Comparison of ENCODE assay signal across 15 cellular contexts in genomic region chr17:81093576-81094223, GRCh38. TPM values are rescaled to one million over a fixed set of nuclear protein-coding genes. Genes with fewer than 3 reads are reported as not detected.
DNase-seq lines count a peak whose midpoint lies in the region; ATAC-seq and TF ChIP-seq lines count a peak whose summit lies in the region.
"Had no signal": no experiment of that assay in that cellular context is flagged by ENCODE, and none has a peak within 500 bp of the region (broad histone marks: within the 10 kb centered on the region; RNA-seq: fewer than 3 reads in every experiment).

No MANE protein-coding gene starts in this region.

- no peaks in the 10 kb centered on the region for H3K27me3 Mint-ChIP-seq in activated T-helper 17 cell treated with anti-CD3 and anti-CD28 coated beads, Interleukin-2, amount 50 U/mL, for 72 hours
- H3K27me3 Mint-ChIP-seq: activated naive CD4-positive, alpha-beta T cell treated with anti-CD3 and anti-CD28 coated beads, Interleukin-2, amount 50 U/mL, for 24 hours had no signal

- peak overlapping the region; percentile 82 for H3K18ac ChIP-seq in neuronal stem cell (ENCODE audit: low read length)

- no peaks in the 10 kb centered on the region for H3K9me3 Mint-ChIP-seq in activated T-helper 17 cell treated with anti-CD3 and anti-CD28 coated beads, Interleukin-2, amount 50 U/mL, for 72 hours
- H3K9me3 Mint-ChIP-seq: activated naive CD4-positive, alpha-beta T cell treated with anti-CD3 and anti-CD28 coated beads, Interleukin-2, amount 50 U/mL, for 24 hours had no signal

- H3K4me2 ChIP-seq in neuronal stem cell (ENCODE audit: insufficient read depth, low read length, poor library complexity, severe bottlenecking), result no peak overlapping the region

- peak overlapping the region; percentile 2 for H3K4ac ChIP-seq in neuronal stem cell (ENCODE audit: low read length)

- H3K79me1 ChIP-seq in neuronal stem cell (ENCODE audit: low read depth, low read length), result peaks cover 2% of the 10 kb centered on the region

- peak overlapping the region; percentile 12 for H2BK120ac ChIP-seq in neuronal stem cell (ENCODE audit: low read depth, low read length)

- intact Hi-C loops in A673 (cut with micrococcal nuclease; ENCODE audit: unreplicated experiment), result no loop called here

- peak overlapping the region; percentile 53 for H3K9ac ChIP-seq in neuronal stem cell (ENCODE audit: low read depth, low read length, poor library complexity)

- H3K36me3 ChIP-seq in A673 (ENCODE audit: insufficient read depth, low read length, poor library complexity, severe bottlenecking), result no peaks in the 10 kb centered on the region
- peaks cover 2 to 10% of the 10 kb centered on the region in 2 donors for H3K36me3 ChIP-seq in neuronal stem cell (replicated peaks in 1 of 2; ENCODE audit: control insufficient read depth in 2 of 2, insufficient read depth in 2 of 2, low read length in 2 of 2)

- BruUV-seq in A673 (replicated peaks; lab: Mats Ljungman, UMichigan), result no TSS peak

- CTCF ChIA-PET in A673 (lab: Charles Lee), result interaction anchor here (2.3 kb wide), 1 partner anchor 70 kb away, joined by 9 read pairs; no protein-coding TSS in a partner anchor
- CTCF ChIA-PET in HEK293T (lab: Yijun Ruan, JAX), result no interaction called here

- H3K9me3 ChIP-seq in A673 (ENCODE audit: low read depth, low read length, poor library complexity, severe bottlenecking) (no peaks in the 10 kb centered on the region), neuronal stem cell (replicated peaks in 1 of 2; ENCODE audit: control insufficient read depth in 2 of 2, insufficient read depth in 1 of 2, low read depth in 1 of 2, low read length in 2 of 2) (no peaks in the 10 kb centered on the region)

- no peak overlapping the region for H3K27ac Mint-ChIP-seq in activated T-helper 17 cell treated with anti-CD3 and anti-CD28 coated beads, Interleukin-2, amount 50 U/mL, for 72 hours

- no peak overlapping the region for H3K4me3 Mint-ChIP-seq in activated T-helper 17 cell treated with anti-CD3 and anti-CD28 coated beads, Interleukin-2, amount 50 U/mL, for 72 hours
- H3K4me3 Mint-ChIP-seq: activated naive CD4-positive, alpha-beta T cell treated with anti-CD3 and anti-CD28 coated beads, Interleukin-2, amount 50 U/mL, for 24 hours had no signal

- H3K36me3 Mint-ChIP-seq in activated T-helper 17 cell treated with anti-CD3 and anti-CD28 coated beads, Interleukin-2, amount 50 U/mL, for 72 hours (ENCODE audit: low read depth), result no peaks in the 10 kb centered on the region
- H3K36me3 Mint-ChIP-seq: activated CD8-positive, alpha-beta memory T cell treated with anti-CD3 and anti-CD28 coated beads, Interleukin-2, amount 10 ng/mL, durations not matched to agents 7 days and 5 days; activated naive CD4-positive, alpha-beta T cell treated with anti-CD3 and anti-CD28 coated beads, Interleukin-2, amount 50 U/mL, for 24 hours had no signal

- POLR2A ChIA-PET in A673 (lab: Charles Lee; ENCODE audit: low non-redundant PET), result no interaction called here
- POLR2A ChIA-PET in HEK293T (lab: Yijun Ruan, JAX), result interaction anchor here (1.0 to 1.8 kb wide), 2 partner anchors 58 to 639 kb away, joined by 3 to 8 read pairs; no protein-coding TSS in a partner anchor

- no peak for TF ChIP-seq CTCF in A673 (conservative IDR thresholded peaks at IDR 0.05; ENCODE audit: low read depth, low read length)

- DNase-seq in A673 (ENCODE audit: low spot score) (no peak), NCI-H2227 (lab: John Stamatoyannopoulos, UW; ENCODE audit: unreplicated experiment) (peak; percentile 67), neuronal stem cell (ENCODE audit: low spot score) (no peak), ACHN (no peak), HEK293T (ENCODE audit: extremely low spot score) (no peak), Kasumi-1 (lab: John Stamatoyannopoulos, UW) (no peak)
- DNase-seq: activated CD8-positive, alpha-beta memory T cell treated with anti-CD3 and anti-CD28 coated beads, Interleukin-2, amount 10 ng/mL, durations not matched to agents 7 days and 5 days; foreskin fibroblast; HCEC 1CT; islet precursor cell; NCI-H1930 had no signal

- peak overlapping the region; percentile 95 for H2BK5ac ChIP-seq in neuronal stem cell (ENCODE audit: low read length)

- peak overlapping the region; percentile 96 for H4K91ac ChIP-seq in neuronal stem cell (ENCODE audit: low read depth, low read length, poor library complexity)

- peak overlapping the region; percentile 70 for H2AK5ac ChIP-seq in neuronal stem cell (ENCODE audit: low read depth, low read length)

- H4K8ac ChIP-seq in neuronal stem cell (ENCODE audit: low read depth, low read length), result no peak overlapping the region

- no peak overlapping the region for H2AFZ ChIP-seq in neuronal stem cell (ENCODE audit: low read length)

- H3K14ac ChIP-seq in neuronal stem cell (ENCODE audit: low read length), result peak overlapping the region; percentile 95

- H3K4me1 Mint-ChIP-seq in activated T-helper 17 cell treated with anti-CD3 and anti-CD28 coated beads, Interleukin-2, amount 50 U/mL, for 72 hours, result peaks cover 15% of the 10 kb centered on the region

- ATAC-seq in activated T-helper 17 cell treated with anti-CD3 and anti-CD28 coated beads, Interleukin-2, amount 50 U/mL, for 72 hours (replicated peaks), result no peak

- in situ Hi-C loops in ACHN (cut with HindIII; ENCODE audit: low pct_ligation_motif_present, low pct_unique_long_range_greater_than_20kb, low sequenced_read_pairs), result no loop called here

- peak overlapping the region; percentile 79 for H3K27ac ChIP-seq in A673 (ENCODE audit: low read depth, low read length, poor library complexity, severe bottlenecking)
- H3K27ac ChIP-seq in cingulate gyrus (ENCODE audit: low read depth, low read length), result peak overlapping the region; percentile 93
- peak overlapping the region; percentile 93 for H3K27ac ChIP-seq in neuronal stem cell (replicated peaks; ENCODE audit: low read length)

- H3K4me1 ChIP-seq in A673 (ENCODE audit: insufficient read depth, low read length, poor library complexity, severe bottlenecking) (peaks cover 59% of the 10 kb centered on the region), neuronal stem cell (ENCODE audit: control insufficient read depth in 2 of 2, insufficient read depth in 1 of 2, low read depth in 1 of 2, low read length in 2 of 2) (peaks cover 50 to 61% of the 10 kb centered on the region in 2 donors)

- H3K4me3 ChIP-seq in A673 (ENCODE audit: low read depth, low read length, poor library complexity, severe bottlenecking) (no peak overlapping the region), neuronal stem cell (ENCODE audit: low read length in 2 of 2) (no peak overlapping the region)
- H3K4me3 ChIP-seq: K562 had no signal

- H3K23ac ChIP-seq in neuronal stem cell (ENCODE audit: low read depth, low read length, poor library complexity), result peak overlapping the region; percentile 1

- H3K27me3 ChIP-seq in A673 (replicated peaks; ENCODE audit: insufficient read depth, low read depth, low read length, poor library complexity) (no peaks in the 10 kb centered on the region), neuronal stem cell (ENCODE audit: control insufficient read depth in 3 of 3, insufficient read depth in 3 of 3, low read depth in 1 of 3, low read length in 3 of 3) (no peaks in the 10 kb centered on the region)

- H2BK12ac ChIP-seq in neuronal stem cell (ENCODE audit: low read length), result peak overlapping the region; percentile 93

- peak overlapping the region; percentile 92 for H2BK15ac ChIP-seq in neuronal stem cell (ENCODE audit: low read length)

- WGBS in neuronal stem cell (ENCODE audit: extremely low coverage in 2 of 2, insufficient read length in 2 of 2, insufficient replicate concordance in 1 of 2), 2 donors, result no CpG with 5 or more reads among the region's 21 CpGs

TF ChIP-seq in HEK293T, 16 proteins besides CTCF, POLR2A, EP300 and RAD21:
- TF ChIP-seq BHLHE40 (IDR thresholded peaks at IDR 0.05; ENCODE audit: borderline replicate concordance) (no peak), HDGF (IDR thresholded peaks at IDR 0.05; ENCODE audit: borderline replicate concordance) (no peak), SP1 (IDR thresholded peaks at IDR 0.05) (no peak), LEF1 (IDR thresholded peaks at IDR 0.05; ENCODE audit: borderline replicate concordance) (no peak), ELF4 (IDR thresholded peaks at IDR 0.05) (no peak), FOXM1 (IDR thresholded peaks at IDR 0.05; ENCODE audit: borderline replicate concordance) (no peak), TARDBP (IDR thresholded peaks at IDR 0.05) (no peak), ZNF384 (IDR thresholded peaks at IDR 0.05) (no peak), SUZ12 (IDR thresholded peaks at IDR 0.05) (no peak), L3MBTL2 (conservative IDR thresholded peaks at IDR 0.05) (no peak), FOXA1 (IDR thresholded peaks at IDR 0.05) (no peak), FOXK2 (IDR thresholded peaks at IDR 0.05) (no peak), NFRKB (IDR thresholded peaks at IDR 0.05) (no peak)

RNA-seq across cellular contexts. Expression of gene BAIAP2, which starts 58.7 kb away (rescaled TPM):
- total RNA-seq in A673 (2021), result 51.6 and 54.9 TPM in 2 replicates
- 30.9 TPM for polyA plus RNA-seq in neuronal stem cell (2013, experiment 1 of 2)
- 31.6 TPM for polyA plus RNA-seq in neuronal stem cell (2013, experiment 2 of 2)
- 1 to 10 TPM; 4.6 to 4.8 TPM for total RNA-seq in activated T-helper 17 cell treated with anti-CD3 and anti-CD28 coated beads, Interleukin-2, amount 50 U/mL, for 72 hours
